ENCODE assay signal across 11 cellular contexts in the genomic region with DNA sequence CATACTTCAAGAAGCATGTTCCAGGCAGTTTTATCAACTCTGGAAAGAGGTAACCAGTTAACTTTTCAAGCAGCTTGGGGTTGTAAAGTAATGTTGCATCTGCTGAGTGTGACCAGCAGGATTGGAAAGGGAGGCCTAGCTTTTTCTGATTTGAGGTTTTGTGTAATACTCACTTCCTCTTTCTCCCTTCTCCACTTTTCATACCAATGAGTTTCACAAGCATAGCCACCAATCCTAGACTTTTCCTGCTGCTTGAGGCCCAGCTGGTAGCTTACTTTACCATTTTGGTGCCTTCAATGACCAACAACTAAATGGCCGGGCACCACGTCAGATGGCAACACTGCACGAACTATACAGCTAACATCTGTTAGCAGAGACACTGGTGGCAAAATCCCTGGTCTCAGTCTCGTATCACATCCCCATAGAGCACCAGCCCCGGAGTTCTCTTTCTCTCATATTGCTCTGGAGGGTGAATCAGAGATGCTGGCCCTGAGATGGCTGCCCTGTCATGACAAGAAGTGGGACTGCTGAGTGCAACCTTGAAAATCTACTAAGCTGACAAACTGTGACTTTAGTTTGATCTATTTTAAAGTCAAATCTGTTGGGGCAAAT. TPM values are rescaled to one million over a fixed set of nuclear protein-coding genes. Genes with fewer than 3 reads are reported as not detected.
DNase-seq lines count a peak whose midpoint lies in the region; ATAC-seq and TF ChIP-seq lines count a peak whose summit lies in the region.
"Had no signal": no experiment of that assay in that cellular context is flagged by ENCODE, and none has a peak within 500 bp of the region (broad histone marks: within the 10 kb centered on the region; RNA-seq: fewer than 3 reads in every experiment).

No MANE protein-coding gene starts in this region.

- H2BK5ac ChIP-seq in IMR-90 (ENCODE audit: low read depth, low read length, poor library complexity, severe bottlenecking): peak overlapping the region; percentile 59

- H3K79me1 ChIP-seq in IMR-90 (ENCODE audit: low read depth in 1 of 2, low read length in 2 of 2): no peaks in the 10 kb centered on the region

- POLR2A ChIA-PET in IMR-90 (lab: Charles Lee; ENCODE audit: unreplicated experiment): no interaction called here

- H3K4me1 Mint-ChIP-seq in naive B cell (peaks cover 12% of the 10 kb centered on the region in 3 donors), neural progenitor cell (no peaks in the 10 kb centered on the region)

- H3K36me3 Mint-ChIP-seq in naive B cell: peaks cover 0 to 7% of the 10 kb centered on the region in 2 donors
- no peaks in the 10 kb centered on the region for H3K36me3 Mint-ChIP-seq in neural progenitor cell

- H3K36me3 ChIP-seq in IMR-90 (ENCODE audit: control insufficient read depth, insufficient read depth, low read length) (no peaks in the 10 kb centered on the region), neural progenitor cell (no peaks in the 10 kb centered on the region), psoas muscle (ENCODE audit: insufficient read depth in 1 of 2, low read depth in 1 of 2) (peaks cover 0 to 2% of the 10 kb centered on the region in 2 donors)

- TF ChIP-seq POLR2A in IMR-90 (IDR thresholded peaks at IDR 0.05; ENCODE audit: low read depth, low read length): no peak

- H3K4me3 ChIP-seq in IMR-90 (ENCODE audit: insufficient read depth, low read depth, low read length) (no peak overlapping the region), neural progenitor cell (no peak overlapping the region), psoas muscle (no peak overlapping the region)

- H3K4me1 ChIP-seq in IMR-90 (ENCODE audit: control insufficient read depth, insufficient read depth, low read length) (peaks cover 5% of the 10 kb centered on the region), neural progenitor cell (peaks cover 11% of the 10 kb centered on the region), psoas muscle (no peaks in the 10 kb centered on the region)

- no peaks in the 10 kb centered on the region for H3K27me3 Mint-ChIP-seq in naive B cell
- no peaks in the 10 kb centered on the region for H3K27me3 Mint-ChIP-seq in neural progenitor cell (ENCODE audit: insufficient read depth, low read depth)
- H3K27me3 Mint-ChIP-seq: natural killer cell treated with Interleukin-12 subunit alpha and Interleukin-12 subunit beta and Interleukin-15 and Interleukin-18, amount 100 ng/mL, for 72 hours had no signal

- in situ Hi-C loops in IMR-90 (cut with MboI; ENCODE audit: low sequenced_read_pairs): no loop called here

- H3K14ac ChIP-seq in IMR-90 (replicated peaks; ENCODE audit: low read depth, low read length): peak overlapping the region; percentile 53

- H3K9me3 ChIP-seq in IMR-90 (ENCODE audit: control insufficient read depth, insufficient read depth, low read length) (no peaks in the 10 kb centered on the region), neural progenitor cell (ENCODE audit: low read depth) (no peaks in the 10 kb centered on the region), psoas muscle (no peaks in the 10 kb centered on the region)

- peak; percentile 93 for ATAC-seq in GM18861 (IDR thresholded peaks at IDR 0.05; ENCODE audit: unreplicated experiment)
- peak; percentile 89 for ATAC-seq in HG02610 (IDR thresholded peaks at IDR 0.05; ENCODE audit: unreplicated experiment)
- 0 out of 2 replicates have a peak, but pooled peaks have one; percentile 24 for ATAC-seq in IMR-90 (ENCODE audit: low read depth)
- ATAC-seq in naive B cell (ENCODE audit: low read depth in 2 of 2): peak; percentile 65 to 67
- no peak for ATAC-seq in psoas muscle
- ATAC-seq: natural killer cell treated with Interleukin-12 subunit alpha and Interleukin-12 subunit beta and Interleukin-15 and Interleukin-18, amount 100 ng/mL, for 72 hours had no signal

- H3K9me1 ChIP-seq in IMR-90 (ENCODE audit: insufficient read depth, low read length): peaks cover 3% of the 10 kb centered on the region; the same call in 1 of the 2 replicates

- H2BK20ac ChIP-seq in IMR-90 (ENCODE audit: low read depth, low read length): no peak overlapping the region

- TF ChIP-seq CTCF in IMR-90 (conservative IDR thresholded peaks at IDR 0.05; ENCODE audit: low read depth, low read length) (no peak), neural progenitor cell (IDR thresholded peaks at IDR 0.05) (no peak), psoas muscle (IDR thresholded peaks at IDR 0.05) (no peak)

- H3K27ac ChIP-seq in IMR-90 (ENCODE audit: insufficient read depth, low read length) (no peak overlapping the region), neural progenitor cell (no peak overlapping the region), psoas muscle (no peak overlapping the region)

- H3K9ac ChIP-seq in IMR-90 (ENCODE audit: low read depth, low read length): no peak overlapping the region
- no peak overlapping the region for H3K9ac ChIP-seq in neural progenitor cell

- no peak overlapping the region for H3K4ac ChIP-seq in IMR-90 (ENCODE audit: low read depth, low read length)

- peak overlapping the region; percentile 57; the same call in 1 of the 2 replicates for H3K18ac ChIP-seq in IMR-90 (ENCODE audit: low read depth, low read length)

- H3K4me2 ChIP-seq in IMR-90 (ENCODE audit: low read depth, low read length) (no peak overlapping the region), neural progenitor cell (no peak overlapping the region)

- no TSS peak for BruUV-seq in IMR-90 (replicated peaks; lab: Mats Ljungman, UMichigan)

- no peak overlapping the region for H3K4me3 Mint-ChIP-seq in naive B cell
- H3K4me3 Mint-ChIP-seq in neural progenitor cell: no peak overlapping the region
- H3K4me3 Mint-ChIP-seq: natural killer cell treated with Interleukin-12 subunit alpha and Interleukin-12 subunit beta and Interleukin-15 and Interleukin-18, amount 100 ng/mL, for 72 hours had no signal

- peak overlapping the region; percentile 64 for H2AK5ac ChIP-seq in IMR-90 (ENCODE audit: low read depth, low read length)

- H3K27me3 ChIP-seq in IMR-90 (ENCODE audit: control insufficient read depth, insufficient read depth, low read length): no peaks in the 10 kb centered on the region
- no peaks in the 10 kb centered on the region for H3K27me3 ChIP-seq in neural progenitor cell
- no peaks in the 10 kb centered on the region for H3K27me3 ChIP-seq in psoas muscle (ENCODE audit: insufficient read depth in 3 of 3, low read length in 2 of 3)

- peak overlapping the region; percentile 10; the same call in 1 of the 3 replicates for H2BK15ac ChIP-seq in IMR-90 (ENCODE audit: low read depth, low read length)

- no peak for TF ChIP-seq RAD21 in IMR-90 (IDR thresholded peaks at IDR 0.05; ENCODE audit: low read length)

- H3K9me3 Mint-ChIP-seq in naive B cell (no peaks in the 10 kb centered on the region), neural progenitor cell (no peaks in the 10 kb centered on the region)
- H3K9me3 Mint-ChIP-seq: natural killer cell treated with Interleukin-12 subunit alpha and Interleukin-12 subunit beta and Interleukin-15 and Interleukin-18, amount 100 ng/mL, for 72 hours had no signal

- H3F3A ChIP-seq in neural progenitor cell (ENCODE audit: low read depth): no peaks in the 10 kb centered on the region

- CTCF ChIA-PET in IMR-90 (lab: Yijun Ruan, JAX): interaction anchor here (0.7 kb wide), 1 partner anchor 9 kb away, joined by 3 read pairs; no protein-coding TSS in a partner anchor

- dilution Hi-C loops in IMR-90 (cut with HindIII; ENCODE audit: low sequenced_read_pairs, unreplicated experiment): no loop called here

- H4K8ac ChIP-seq in IMR-90 (ENCODE audit: low read depth in 2 of 2, low read length in 2 of 2): 0 out of 4 replicates have a peak overlapping the region, but pooled peaks have one; percentile 8 to 15

- H4K20me1 ChIP-seq in IMR-90 (ENCODE audit: insufficient read depth, low read length): no peaks in the 10 kb centered on the region
- H4K20me1 ChIP-seq in neural progenitor cell (ENCODE audit: low read depth): no peaks in the 10 kb centered on the region

- 93% methylated on average over 3 of the region's 5 CpGs; no CpG with 5 or more reads in 1 of the 2 experiments for WGBS in IMR-90 (ENCODE audit: extremely low coverage in 2 of 2, insufficient read length in 1 of 2), 2 experiments
- WGBS in psoas muscle, 3 donors: 84 to 94% (median 86%) methylated on average over 5 of the region's 5 CpGs

- peak overlapping the region; percentile 56; the same call in 1 of the 2 replicates for H2BK120ac ChIP-seq in IMR-90 (ENCODE audit: low read depth, low read length)

- H2AK9ac ChIP-seq in IMR-90 (replicated peaks; ENCODE audit: low read depth, low read length, poor library complexity): no peak overlapping the region

- peak overlapping the region; percentile 37 for H4K5ac ChIP-seq in IMR-90 (ENCODE audit: low read depth, low read length)

- peak; percentile 21 for DNase-seq in IMR-90
- DNase-seq in naive B cell: no peak
- no peak for DNase-seq in neural progenitor cell (ENCODE audit: low spot score)
- DNase-seq in psoas muscle: no peak
- DNase-seq in NCI-H1436 treated with DMSO at 0.1 percent for 48 hours (lab: John Stamatoyannopoulos, UW): no peak
- no peak for DNase-seq in activated T-cell treated with anti-CD3 and anti-CD28 coated beads for 4 hours
- DNase-seq: NCI-H524 treated with DMSO at 0.1 percent for 48 hours had no signal

- H4K91ac ChIP-seq in IMR-90 (ENCODE audit: insufficient read depth, low read depth, low read length): peak overlapping the region; percentile 28; the same call in 1 of the 2 replicates

- no peaks in the 10 kb centered on the region for H3K79me2 ChIP-seq in neural progenitor cell (ENCODE audit: low read depth)

- H3K27ac Mint-ChIP-seq in naive B cell (peak overlapping the region in 2 of 6 donors; percentile 20 to 83), neural progenitor cell (no peak overlapping the region)

- peak overlapping the region; percentile 68 for H2AFZ ChIP-seq in IMR-90 (replicated peaks; ENCODE audit: low read length, poor library complexity)
- no peak overlapping the region for H2AFZ ChIP-seq in neural progenitor cell (replicated peaks)

- no peak overlapping the region for H3K56ac ChIP-seq in IMR-90 (ENCODE audit: extremely low read depth, insufficient read depth, low read length)

- H3K23ac ChIP-seq in IMR-90 (ENCODE audit: low read depth, low read length): no peak overlapping the region

- intact Hi-C loops in IMR-90 (cut with micrococcal nuclease) (no loop called here), psoas muscle (cut with DNase I) (no loop called here)

TF ChIP-seq in IMR-90, 13 proteins besides CTCF, POLR2A, EP300 and RAD21 (continues in another document):
- TF ChIP-seq MAZ (IDR thresholded peaks at IDR 0.05; ENCODE audit: borderline replicate concordance, low read depth, low read length) (no peak), RCOR1 (IDR thresholded peaks at IDR 0.05; ENCODE audit: insufficient replicate concordance, low read length) (no peak), RFX5 (IDR thresholded peaks at IDR 0.05; ENCODE audit: low read depth, low read length) (no peak)

RNA-seq across cellular contexts. Expression of a gene that starts 14.8 kb away (rescaled TPM):
- total RNA-seq in IMR-90 (2012; rRNA removed) (not detected in 2 replicates), neural progenitor cell (ENCODE audit: low replicate concordance) (not detected in 2 replicates), psoas muscle (under 1 TPM in 3 of 4 donors, not detected in 1; 0.06 to 0.62 (median 0.25) TPM)
- polyA plus RNA-seq in IMR-90 (2012; rRNA removed) (0.03 TPM in 2 replicates), naive B cell (ENCODE audit: low read depth in 6 of 6) (not detected), psoas muscle (under 1 TPM; 0.01 to 0.13 (median 0.03) TPM)
- polyA plus RNA-seq in IMR-90 (2012; cell fraction: cytosol; rRNA removed): 0.01 and 0.05 TPM in 2 replicates
- 0.02 TPM in 1 of 2 replicates, not detected in the other for polyA plus RNA-seq in IMR-90 (2012; cell fraction: nucleus; rRNA removed; ENCODE audit: low replicate concordance)
- total RNA-seq: epithelial cell of proximal tubule had no signal

Comparison
In these comparisons a context has a peak if more than half of its experiments do, and no peak if none do; other contexts are left out.
1. ATAC-seq: peak in GM18861 (single experiment), HG02610 (single experiment), IMR-90 (single experiment) and naive B cell (2 of 2); none in psoas muscle (0 of 4).